In genomic region chr1:44707112-44707881, GRCh38 we compare ENCODE assay signal across 14 cellular contexts. TPM values are rescaled to one million over a fixed set of nuclear protein-coding genes. Genes with fewer than 3 reads are reported as not detected.
DNase-seq lines count a peak whose midpoint lies in the region; ATAC-seq lines count a peak whose summit lies in the region.
"Had no signal": no experiment of that assay in that cellular context is flagged by ENCODE, and none has a peak within 500 bp of the region (broad histone marks: within the 10 kb centered on the region; RNA-seq: fewer than 3 reads in every experiment).

No MANE protein-coding gene starts in this region.

- ATAC-seq in GM21576 (IDR thresholded peaks at IDR 0.05; ENCODE audit: unreplicated experiment): no peak

- DNase-seq in AG08395 (ENCODE audit: low spot score): peak; percentile 95
- DNase-seq in HPDE6-E6E7 (ENCODE audit: extremely low spot score): peak; percentile 95
- peak; percentile 66 for DNase-seq in amniotic stem cell (lab: John Stamatoyannopoulos, UW)
- peak; percentile 95 for DNase-seq in iris pigment epithelial cell (ENCODE audit: low read depth)
- no peak for DNase-seq in activated T-helper 2 cell treated with anti-CD3 and anti-CD28 coated beads, Interferon-gamma antibody, Interleukin-2, Interleukin-4, amounts not matched to agents 10 μg/mL and 5 μg/mL and 100 μg/mL, durations not matched to agents 14 hours and 24 hours and 36 hours (ENCODE audit: low spot score)
- no peak for DNase-seq in NCI-H82 treated with DMSO at 0.1 percent for 48 hours (lab: John Stamatoyannopoulos, UW; ENCODE audit: unreplicated experiment)
- no peak for DNase-seq in DMS79 (lab: John Stamatoyannopoulos, UW)
- DNase-seq: Right ventricle myocardium superior had no signal

- H3K36me3 Mint-ChIP-seq in activated T-helper 2 cell treated with anti-CD3 and anti-CD28 coated beads, Interferon-gamma antibody, Interleukin-2, Interleukin-4, amounts not matched to agents 10 μg/mL and 5 μg/mL and 100 μg/mL, durations not matched to agents 14 hours and 24 hours and 36 hours (ENCODE audit: low read depth): no peaks in the 10 kb centered on the region
- H3K36me3 Mint-ChIP-seq: activated CD4-positive, alpha-beta memory T cell treated with anti-CD3 and anti-CD28 coated beads for 36 hours; CD4-positive, alpha-beta memory T cell had no signal

- no peak overlapping the region for H3K4me3 Mint-ChIP-seq in activated T-helper 2 cell treated with anti-CD3 and anti-CD28 coated beads, Interferon-gamma antibody, Interleukin-2, Interleukin-4, amounts not matched to agents 10 μg/mL and 5 μg/mL and 100 μg/mL, durations not matched to agents 14 hours and 24 hours and 36 hours (ENCODE audit: low read depth)

- peaks cover 15% of the 10 kb centered on the region for H3K27me3 Mint-ChIP-seq in activated T-helper 2 cell treated with anti-CD3 and anti-CD28 coated beads, Interferon-gamma antibody, Interleukin-2, Interleukin-4, amounts not matched to agents 10 μg/mL and 5 μg/mL and 100 μg/mL, durations not matched to agents 14 hours and 24 hours and 36 hours (ENCODE audit: low read depth)
- H3K27me3 Mint-ChIP-seq: activated CD4-positive, alpha-beta memory T cell treated with anti-CD3 and anti-CD28 coated beads for 36 hours had no signal

- no peaks in the 10 kb centered on the region for H3K9me3 Mint-ChIP-seq in activated T-helper 2 cell treated with anti-CD3 and anti-CD28 coated beads, Interferon-gamma antibody, Interleukin-2, Interleukin-4, amounts not matched to agents 10 μg/mL and 5 μg/mL and 100 μg/mL, durations not matched to agents 14 hours and 24 hours and 36 hours
- H3K9me3 Mint-ChIP-seq: activated CD4-positive, alpha-beta memory T cell treated with anti-CD3 and anti-CD28 coated beads for 36 hours; CD4-positive, alpha-beta memory T cell had no signal

- peaks cover 8% of the 10 kb centered on the region for H3K4me1 Mint-ChIP-seq in activated T-helper 2 cell treated with anti-CD3 and anti-CD28 coated beads, Interferon-gamma antibody, Interleukin-2, Interleukin-4, amounts not matched to agents 10 μg/mL and 5 μg/mL and 100 μg/mL, durations not matched to agents 14 hours and 24 hours and 36 hours (ENCODE audit: low read depth)

- no peak overlapping the region for H3K27ac Mint-ChIP-seq in activated T-helper 2 cell treated with anti-CD3 and anti-CD28 coated beads, Interferon-gamma antibody, Interleukin-2, Interleukin-4, amounts not matched to agents 10 μg/mL and 5 μg/mL and 100 μg/mL, durations not matched to agents 14 hours and 24 hours and 36 hours

- intact Hi-C loops in activated T-helper 2 cell treated with anti-CD3 and anti-CD28 coated beads, Interferon-gamma antibody, Interleukin-2, Interleukin-4, amounts not matched to agents 10 μg/mL and 5 μg/mL and 100 μg/mL, durations not matched to agents 14 hours and 24 hours and 36 hours (cut with micrococcal nuclease): no loop called here

RNA-seq across cellular contexts. Expression of gene RNU5D-1, which starts 23.7 kb away (rescaled TPM):
- total RNA-seq in activated T-helper 2 cell treated with anti-CD3 and anti-CD28 coated beads, Interferon-gamma antibody, Interleukin-2, Interleukin-4, amounts not matched to agents 10 μg/mL and 5 μg/mL and 100 μg/mL, durations not matched to agents 14 hours and 24 hours and 36 hours: not detected in 2 replicates
- total RNA-seq: activated CD4-positive, alpha-beta memory T cell treated with anti-CD3 and anti-CD28 coated beads for 36 hours; body of pancreas; CD4-positive, alpha-beta memory T cell; heart left ventricle; Right ventricle myocardium superior; subcutaneous adipose tissue had no signal

RNA-seq across cellular contexts. Expression of gene KIF2C, which starts 32.3 kb away (rescaled TPM):
- 82.7 and 83.5 TPM in 2 replicates for total RNA-seq in activated T-helper 2 cell treated with anti-CD3 and anti-CD28 coated beads, Interferon-gamma antibody, Interleukin-2, Interleukin-4, amounts not matched to agents 10 μg/mL and 5 μg/mL and 100 μg/mL, durations not matched to agents 14 hours and 24 hours and 36 hours
- total RNA-seq: body of pancreas had no signal

RNA-seq across cellular contexts. Expression of gene ARMH1, which starts 32.8 kb away (rescaled TPM):
- 139 and 157 TPM in 2 replicates for total RNA-seq in activated T-helper 2 cell treated with anti-CD3 and anti-CD28 coated beads, Interferon-gamma antibody, Interleukin-2, Interleukin-4, amounts not matched to agents 10 μg/mL and 5 μg/mL and 100 μg/mL, durations not matched to agents 14 hours and 24 hours and 36 hours

RNA-seq across cellular contexts. Expression of gene TMEM53, which starts 33.0 kb away (rescaled TPM):
- 6.3 and 6.7 TPM in 2 replicates for total RNA-seq in activated T-helper 2 cell treated with anti-CD3 and anti-CD28 coated beads, Interferon-gamma antibody, Interleukin-2, Interleukin-4, amounts not matched to agents 10 μg/mL and 5 μg/mL and 100 μg/mL, durations not matched to agents 14 hours and 24 hours and 36 hours

Comparison
In these comparisons a context has a peak if more than half of its experiments do, and no peak if none do; other contexts are left out.
1. DNase-seq: peak in AG08395 (single experiment), HPDE6-E6E7 (single experiment), amniotic stem cell (single experiment) and iris pigment epithelial cell (single experiment); none in activated T-helper 2 cell treated with anti-CD3 and anti-CD28 coated beads, Interferon-gamma antibody, Interleukin-2, Interleukin-4, amounts not matched to agents 10 μg/mL and 5 μg/mL and 100 μg/mL, durations not matched to agents 14 hours and 24 hours and 36 hours (single experiment), NCI-H82 treated with DMSO at 0.1 percent for 48 hours (single experiment) and DMS79 (single experiment).